ENCODE assay signal across 11 cellular contexts in genomic region chr10:84012831-84013458, GRCh38.
DNase-seq lines count a peak whose midpoint lies in the region; ATAC-seq and TF ChIP-seq lines count a peak whose summit lies in the region.
"Had no signal": no experiment of that assay in that cellular context is flagged by ENCODE, and none has a peak within 500 bp of the region (broad histone marks: within the 10 kb centered on the region; RNA-seq: fewer than 3 reads in every experiment).

No MANE protein-coding gene starts in this region.

- H3K27me3 ChIP-seq in CD4-positive, alpha-beta memory T cell (ENCODE audit: insufficient read depth, low read length) = no peaks in the 10 kb centered on the region
- H3K27me3 ChIP-seq in neural progenitor cell = no peaks in the 10 kb centered on the region

- no peak for TF ChIP-seq CTCF in neural progenitor cell (IDR thresholded peaks at IDR 0.05)

- H3K9me3 ChIP-seq in CD4-positive, alpha-beta memory T cell (ENCODE audit: control insufficient read depth in 1 of 2, low read length in 2 of 2) = no peaks in the 10 kb centered on the region
- no peaks in the 10 kb centered on the region for H3K9me3 ChIP-seq in neural progenitor cell (ENCODE audit: low read depth)

- H3K9me3 Mint-ChIP-seq in CD4-positive, alpha-beta memory T cell = peaks cover 0 to 9% (median 6%) of the 10 kb centered on the region in 8 donors
- H3K9me3 Mint-ChIP-seq in neural progenitor cell = peaks cover under 1% of the 10 kb centered on the region

- DNase-seq in CD4-positive, alpha-beta memory T cell = no peak
- DNase-seq in nucleus accumbens (lab: John Stamatoyannopoulos, UW) (no peak), left colon (no peak), neural progenitor cell (ENCODE audit: low spot score) (no peak), Ammon's horn (ENCODE audit: low spot score) (no peak)
- DNase-seq: activated CD8-positive, alpha-beta memory T cell treated with anti-CD3 and anti-CD28 coated beads, Interleukin-2, amount 50 U/mL, for 48 hours; left ventricle myocardium superior; NCI-H524 treated with DMSO at 0.1 percent for 48 hours had no signal

- no peak overlapping the region for H2AFZ ChIP-seq in neural progenitor cell (replicated peaks)

- POLR2A ChIA-PET in CD4-positive, alpha-beta memory T cell (lab: Charles Lee; ENCODE audit: partially characterized antibody) = no interaction called here

- no peak overlapping the region for H3K4me2 ChIP-seq in neural progenitor cell

- H3K4me3 Mint-ChIP-seq in CD4-positive, alpha-beta memory T cell = peak overlapping the region in 5 of 8 donors; percentile 5 to 25 (median 10)
- H3K4me3 Mint-ChIP-seq in neural progenitor cell = no peak overlapping the region

- no peaks in the 10 kb centered on the region for H3F3A ChIP-seq in neural progenitor cell (ENCODE audit: low read depth)

- no peaks in the 10 kb centered on the region for H4K20me1 ChIP-seq in neural progenitor cell (ENCODE audit: low read depth)

- H3K4me1 Mint-ChIP-seq in CD4-positive, alpha-beta memory T cell = peaks cover 0 to 13% (median 8%) of the 10 kb centered on the region in 4 donors
- no peaks in the 10 kb centered on the region for H3K4me1 Mint-ChIP-seq in neural progenitor cell

- CTCF ChIA-PET in CD4-positive, alpha-beta memory T cell (lab: Charles Lee; ENCODE audit: partially characterized antibody) = interaction anchor here (2.8 kb wide), 1 partner anchor 19 kb away, joined by 10 read pairs; no protein-coding TSS in a partner anchor

- no peaks in the 10 kb centered on the region for H3K79me2 ChIP-seq in neural progenitor cell (ENCODE audit: low read depth)

- H3K9ac ChIP-seq in neural progenitor cell = no peak overlapping the region

- peak; percentile 98 for ATAC-seq in GM19043 (IDR thresholded peaks at IDR 0.05; ENCODE audit: low read depth, unreplicated experiment)
- peak; percentile 100 for ATAC-seq in HG02610 (IDR thresholded peaks at IDR 0.05; ENCODE audit: unreplicated experiment)
- ATAC-seq in HG03439 (IDR thresholded peaks at IDR 0.05; ENCODE audit: unreplicated experiment) = peak; percentile 80
- ATAC-seq in left colon = no peak
- ATAC-seq: left ventricle myocardium superior had no signal

- intact Hi-C loops in CD4-positive, alpha-beta memory T cell (cut with micrococcal nuclease) = no loop called here
- intact Hi-C loops in left colon (cut with DNase I, micrococcal nuclease) = no loop called here

- H3K36me3 ChIP-seq in CD4-positive, alpha-beta memory T cell (ENCODE audit: insufficient read depth, low read length) = no peaks in the 10 kb centered on the region
- H3K36me3 ChIP-seq in neural progenitor cell = no peaks in the 10 kb centered on the region

- peaks cover 8% of the 10 kb centered on the region for H3K4me1 ChIP-seq in CD4-positive, alpha-beta memory T cell (ENCODE audit: insufficient read depth, low read length)
- no peaks in the 10 kb centered on the region for H3K4me1 ChIP-seq in neural progenitor cell

- H3K36me3 Mint-ChIP-seq in CD4-positive, alpha-beta memory T cell = peaks cover 0 to 7% of the 10 kb centered on the region in 2 donors
- H3K36me3 Mint-ChIP-seq in neural progenitor cell = no peaks in the 10 kb centered on the region

- H3K27me3 Mint-ChIP-seq in CD4-positive, alpha-beta memory T cell = peaks cover 5 to 10% of the 10 kb centered on the region in 2 donors
- no peaks in the 10 kb centered on the region for H3K27me3 Mint-ChIP-seq in neural progenitor cell (ENCODE audit: insufficient read depth, low read depth)

- H3K27ac Mint-ChIP-seq in CD4-positive, alpha-beta memory T cell = peak overlapping the region in 4 of 7 donors; percentile 52 to 84 (median 72)
- H3K27ac Mint-ChIP-seq in neural progenitor cell = no peak overlapping the region

- H3K27ac ChIP-seq in CD4-positive, alpha-beta memory T cell (ENCODE audit: low read depth, low read length) = no peak overlapping the region
- H3K27ac ChIP-seq in neural progenitor cell = no peak overlapping the region

- no peak overlapping the region for H3K4me3 ChIP-seq in CD4-positive, alpha-beta memory T cell (ENCODE audit: low read length in 2 of 2)
- H3K4me3 ChIP-seq in neural progenitor cell = no peak overlapping the region
